In the genomic region with DNA sequence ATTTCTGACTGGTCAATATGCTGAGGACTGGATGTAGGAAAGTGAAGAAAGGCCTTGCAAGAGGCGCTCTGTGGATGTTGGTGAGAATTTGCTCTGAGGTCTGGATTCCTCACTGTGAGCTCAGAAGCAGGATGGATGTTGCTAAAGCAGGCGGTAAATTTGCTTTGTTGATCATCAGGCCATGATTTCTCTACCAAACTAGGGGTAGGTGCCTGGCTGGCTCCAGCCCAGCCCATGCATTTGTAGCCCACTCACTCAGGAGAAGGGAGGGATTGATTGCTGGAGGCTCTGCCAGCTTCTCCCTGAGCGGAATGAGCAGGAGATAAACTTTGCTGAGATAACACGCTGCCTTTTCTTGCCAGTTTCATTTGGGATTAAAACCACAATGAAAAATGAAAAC, we compare ENCODE assay signal across 20 cellular contexts. TPM values are rescaled to one million over a fixed set of nuclear protein-coding genes. Genes with fewer than 3 reads are reported as not detected.
A peak's percentile ranks its signal among the peaks of the same experiment; 100 is the strongest.
DNase-seq lines count a peak whose midpoint lies in the region; ATAC-seq and TF ChIP-seq lines count a peak whose summit lies in the region.
"Had no signal": no experiment of that assay in that cellular context is flagged by ENCODE, and none has a peak within 500 bp of the region (broad histone marks: within the 10 kb centered on the region; RNA-seq: fewer than 3 reads in every experiment).

No MANE protein-coding gene starts in this region.

- no peaks in the 10 kb centered on the region for H3K27me3 ChIP-seq in H9 (ENCODE audit: insufficient read depth, low read length)
- peaks cover 0 to 3% (median 0%) of the 10 kb centered on the region in 45 donors for H3K27me3 ChIP-seq in dorsolateral prefrontal cortex
- H3K27me3 ChIP-seq: BLaER1 treated with 17β-estradiol and CSF1 and Interleukin-3, amounts not matched to agents 10 nM and 100 nM had no signal

- peaks cover 19% of the 10 kb centered on the region for H3K27me3 Mint-ChIP-seq in H9 (ENCODE audit: low read depth)
- H3K27me3 Mint-ChIP-seq in stimulated activated memory B cell treated with anti-CD40 and anti-IgM and Interleukin-4, amounts not matched to agents 10 μg/mL and 1 μg/mL and 100 μg/mL, for 72 hours: peaks cover 9% of the 10 kb centered on the region
- H3K27me3 Mint-ChIP-seq in effector memory CD8-positive, alpha-beta T cell: peaks cover 14% of the 10 kb centered on the region in 2 donors

- peak; percentile 52 for ATAC-seq in omental fat pad (ENCODE audit: low FRiP score)
- ATAC-seq in stimulated activated memory B cell treated with anti-CD40 and anti-IgM and Interleukin-4, amounts not matched to agents 10 μg/mL and 1 μg/mL and 100 μg/mL, for 72 hours: no peak
- no peak for ATAC-seq in effector memory CD8-positive, alpha-beta T cell (replicated peaks)
- ATAC-seq: A549; CD8-positive, alpha-beta T cell had no signal

- H3K4me2 ChIP-seq in H9 (ENCODE audit: insufficient read depth, insufficient read length, low read length): no peak overlapping the region
- H3K4me2 ChIP-seq: A549; BLaER1 treated with 17β-estradiol and CSF1 and Interleukin-3, amounts not matched to agents 10 nM and 100 nM had no signal

- H3K14ac ChIP-seq in H9 (ENCODE audit: insufficient read depth, low read length): no peak overlapping the region

- no peak overlapping the region for H3T11ph ChIP-seq in H9 (ENCODE audit: low read length)

- H2AFZ ChIP-seq in H9 (ENCODE audit: low read length): no peak overlapping the region

- peak overlapping the region in 2 of 3 experiments; percentile 3 to 6; a peak in 1 of 7 replicates for H3K27ac Mint-ChIP-seq in H9
- no peak overlapping the region for H3K27ac Mint-ChIP-seq in stimulated activated memory B cell treated with anti-CD40 and anti-IgM and Interleukin-4, amounts not matched to agents 10 μg/mL and 1 μg/mL and 100 μg/mL, for 72 hours
- no peak overlapping the region for H3K27ac Mint-ChIP-seq in effector memory CD8-positive, alpha-beta T cell
- H3K27ac Mint-ChIP-seq: B cell; CD4-positive, alpha-beta T cell; CD8-positive, alpha-beta T cell had no signal

- no peaks in the 10 kb centered on the region for H3K79me1 ChIP-seq in H9 (ENCODE audit: insufficient read depth, low read depth, low read length, poor library complexity, severe bottlenecking)

- no peak overlapping the region for H3K4ac ChIP-seq in H9 (ENCODE audit: low read depth, low read length)

- no peak overlapping the region for H4K8ac ChIP-seq in H9 (replicated peaks; ENCODE audit: insufficient read length, low read depth, low read length)

- no peaks in the 10 kb centered on the region for H4K20me1 ChIP-seq in H9 (ENCODE audit: control insufficient read depth, insufficient read depth, insufficient read length)
- H4K20me1 ChIP-seq: BLaER1 treated with 17β-estradiol and CSF1 and Interleukin-3, amounts not matched to agents 10 nM and 100 nM had no signal

- no peak overlapping the region for H2BK15ac ChIP-seq in H9 (ENCODE audit: low read depth, low read length)

- TF ChIP-seq CTCF in H9 (conservative IDR thresholded peaks at IDR 0.05) (no peak), dorsolateral prefrontal cortex (IDR thresholded peaks at IDR 0.05 in 54 of 56, conservative IDR thresholded peaks at IDR 0.05 in 2 of 56; ENCODE audit: low read depth in 1 of 56, partially characterized antibody in 56 of 56) (no peak), omental fat pad (IDR thresholded peaks at IDR 0.05) (no peak)

- H2BK120ac ChIP-seq in H9 (ENCODE audit: low read depth, low read length, poor library complexity, severe bottlenecking): no peak overlapping the region

- H2BK20ac ChIP-seq in H9 (ENCODE audit: low read depth, low read length, poor library complexity, severe bottlenecking): no peak overlapping the region

- no peak overlapping the region for H3K4me3 Mint-ChIP-seq in H9
- no peak overlapping the region for H3K4me3 Mint-ChIP-seq in stimulated activated memory B cell treated with anti-CD40 and anti-IgM and Interleukin-4, amounts not matched to agents 10 μg/mL and 1 μg/mL and 100 μg/mL, for 72 hours
- H3K4me3 Mint-ChIP-seq in effector memory CD8-positive, alpha-beta T cell: no peak overlapping the region
- H3K4me3 Mint-ChIP-seq: B cell; CD4-positive, alpha-beta T cell; CD8-positive, alpha-beta T cell had no signal

- no peaks in the 10 kb centered on the region for H3K23me2 ChIP-seq in H9 (ENCODE audit: insufficient read length, low read depth, low read length, poor library complexity, severe bottlenecking)

- H3K79me2 ChIP-seq in H9 (ENCODE audit: insufficient read depth, low read length): no peaks in the 10 kb centered on the region

- H3K36me3 Mint-ChIP-seq in H9 (ENCODE audit: insufficient read depth in 1 of 3, low read depth in 3 of 3): no peaks in the 10 kb centered on the region
- H3K36me3 Mint-ChIP-seq in stimulated activated memory B cell treated with anti-CD40 and anti-IgM and Interleukin-4, amounts not matched to agents 10 μg/mL and 1 μg/mL and 100 μg/mL, for 72 hours: no peaks in the 10 kb centered on the region
- H3K36me3 Mint-ChIP-seq in effector memory CD8-positive, alpha-beta T cell (ENCODE audit: insufficient read depth): no peaks in the 10 kb centered on the region
- H3K36me3 Mint-ChIP-seq: CD8-positive, alpha-beta T cell had no signal

- no peak overlapping the region for H3K27ac ChIP-seq in H9 (ENCODE audit: insufficient read length, low read depth, low read length)
- H3K27ac ChIP-seq in dorsolateral prefrontal cortex: peak overlapping the region in 31 of 59 donors; percentile 1 to 80 (median 57)
- H3K27ac ChIP-seq: 22Rv1; A549; BLaER1 treated with 17β-estradiol and CSF1 and Interleukin-3, amounts not matched to agents 10 nM and 100 nM; C4-2B had no signal

- H3K18ac ChIP-seq in H9 (ENCODE audit: insufficient read length, low read depth, low read length): no peak overlapping the region

- H3K9me3 ChIP-seq in H9 (ENCODE audit: control insufficient read depth, low read depth, low read length): no peaks in the 10 kb centered on the region
- H3K9me3 ChIP-seq: A549; BLaER1 treated with 17β-estradiol and CSF1 and Interleukin-3, amounts not matched to agents 10 nM and 100 nM; Caco-2 had no signal

- DNase-seq in G401 (ENCODE audit: low spot score) (peak; percentile 18), H9 (no peak), dorsolateral prefrontal cortex (no peak), omental fat pad (ENCODE audit: low spot score) (no peak), NCI-H748 (lab: John Stamatoyannopoulos, UW; ENCODE audit: unreplicated experiment) (no peak)
- no peak for DNase-seq in effector memory CD8-positive, alpha-beta T cell
- DNase-seq: AML-193; Caco-2; Calu3; CD4-positive, alpha-beta T cell; CD8-positive, alpha-beta T cell; DMS79 treated with DMSO at 0.1 percent for 48 hours; GF-D8 had no signal

- in situ Hi-C loops in G401 (cut with HindIII; ENCODE audit: low sequenced_read_pairs): no loop called here

- no peak overlapping the region for H3K4me3 ChIP-seq in dorsolateral prefrontal cortex
- H3K4me3 ChIP-seq: A549; BLaER1 treated with 17β-estradiol and CSF1 and Interleukin-3, amounts not matched to agents 10 nM and 100 nM had no signal

- H3K9ac ChIP-seq in H9 (ENCODE audit: extremely low read depth, insufficient read length, low read length): no peak overlapping the region
- H3K9ac ChIP-seq: BLaER1 treated with 17β-estradiol and CSF1 and Interleukin-3, amounts not matched to agents 10 nM and 100 nM had no signal

- WGBS in H9 (ENCODE audit: extremely low coverage, insufficient read length, low lambda C conversion rate): no CpG with 5 or more reads among the region's 4 CpGs

- no peak overlapping the region for H4K5ac ChIP-seq in H9 (ENCODE audit: insufficient read length, low read depth, low read length)

- H3K4me1 ChIP-seq in H9 (ENCODE audit: insufficient read depth, low read length): peaks cover 3% of the 10 kb centered on the region; the same call in 1 of the 2 replicates
- H3K4me1 ChIP-seq: BLaER1 treated with 17β-estradiol and CSF1 and Interleukin-3, amounts not matched to agents 10 nM and 100 nM; Caco-2 had no signal

- no peak overlapping the region for H3K23ac ChIP-seq in H9 (ENCODE audit: insufficient read length, low read depth, low read length)

- no peaks in the 10 kb centered on the region for H3K9me3 Mint-ChIP-seq in H9
- no peaks in the 10 kb centered on the region for H3K9me3 Mint-ChIP-seq in stimulated activated memory B cell treated with anti-CD40 and anti-IgM and Interleukin-4, amounts not matched to agents 10 μg/mL and 1 μg/mL and 100 μg/mL, for 72 hours
- no peaks in the 10 kb centered on the region for H3K9me3 Mint-ChIP-seq in effector memory CD8-positive, alpha-beta T cell
- H3K9me3 Mint-ChIP-seq: CD4-positive, alpha-beta T cell; CD8-positive, alpha-beta T cell had no signal

- H2BK12ac ChIP-seq in H9 (ENCODE audit: insufficient read length, low read depth, low read length): no peak overlapping the region

- no peak overlapping the region for H2BK5ac ChIP-seq in H9 (ENCODE audit: insufficient read length, low read length)

- peaks cover 4% of the 10 kb centered on the region in 2 experiments for H3K4me1 Mint-ChIP-seq in H9
- H3K4me1 Mint-ChIP-seq in stimulated activated memory B cell treated with anti-CD40 and anti-IgM and Interleukin-4, amounts not matched to agents 10 μg/mL and 1 μg/mL and 100 μg/mL, for 72 hours: no peaks in the 10 kb centered on the region
- no peaks in the 10 kb centered on the region for H3K4me1 Mint-ChIP-seq in effector memory CD8-positive, alpha-beta T cell (ENCODE audit: low read depth in 2 of 2)
- H3K4me1 Mint-ChIP-seq: B cell had no signal

- H2AK5ac ChIP-seq in H9 (ENCODE audit: insufficient read length, low read length): no peak overlapping the region

- no peak overlapping the region for H3K56ac ChIP-seq in H9 (ENCODE audit: insufficient read length, low read depth, low read length)

- H4K91ac ChIP-seq in H9 (ENCODE audit: insufficient read length, low read depth, low read length): no peak overlapping the region

- intact Hi-C loops in dorsolateral prefrontal cortex (cut with DNase I): loop anchor here in 1 of 2 donors (1.0 kb wide), 1 partner anchor 24 kb away; no protein-coding TSS in a partner anchor

RNA-seq across cellular contexts. Expression of a gene that starts 44.3 kb away (rescaled TPM):
- total RNA-seq in G401 (2014; rRNA removed; shearing (Covaris generic)): 2.5 and 6.8 TPM in 2 replicates
- total RNA-seq in H9 (2021): 2.4 and 2.5 TPM in 2 replicates
- 100 to 1,000 TPM in 110 of 120 experiments, 10 to 100 TPM in 10; 64.9 to 227 (median 138) TPM for total RNA-seq in dorsolateral prefrontal cortex
- 1 to 10 TPM in 3 of 4 donors, under 1 TPM in 1; 0.75 to 5.2 (median 3.6) TPM for total RNA-seq in omental fat pad
- total RNA-seq: A172; B cell; Caco-2; Calu3; CD8-positive, alpha-beta T cell had no signal

Comparison
In these comparisons a context has a peak if more than half of its experiments do, and no peak if none do; other contexts are left out.
1. H3K27ac Mint-ChIP-seq: peak in H9 (2 of 3); none in stimulated activated memory B cell treated with anti-CD40 and anti-IgM and Interleukin-4, amounts not matched to agents 10 μg/mL and 1 μg/mL and 100 μg/mL, for 72 hours (single experiment) and effector memory CD8-positive, alpha-beta T cell (0 of 2).